ENCODE assay signal across 20 cellular contexts in the genomic region with DNA sequence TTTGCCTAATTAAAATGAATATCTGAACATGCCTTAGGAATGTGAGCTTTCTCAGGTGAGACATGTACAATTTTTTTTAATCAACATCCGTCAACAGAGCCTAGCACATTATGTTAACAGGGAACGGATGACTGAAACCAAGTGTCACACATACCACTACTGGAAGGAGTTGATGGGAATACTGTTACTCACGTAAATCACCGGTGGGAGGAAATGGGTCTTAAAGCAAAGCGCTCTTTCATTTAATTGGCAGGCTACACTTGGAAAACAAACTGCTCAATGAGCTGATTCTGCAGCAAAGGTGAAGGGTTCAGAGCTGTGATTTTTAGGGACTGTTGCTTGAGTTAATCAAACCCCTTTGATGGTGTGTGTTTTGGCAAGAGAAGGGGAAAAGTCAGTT. TPM values are rescaled to one million over a fixed set of nuclear protein-coding genes. Genes with fewer than 3 reads are reported as not detected.
DNase-seq lines count a peak whose midpoint lies in the region; ATAC-seq, FAIRE-seq and TF ChIP-seq lines count a peak whose summit lies in the region.
"Had no signal": no experiment of that assay in that cellular context is flagged by ENCODE, and none has a peak within 500 bp of the region (broad histone marks: within the 10 kb centered on the region; RNA-seq: fewer than 3 reads in every experiment).

No MANE protein-coding gene starts in this region.

- peak overlapping the region; percentile 81 for H3K27ac Mint-ChIP-seq in chondrocyte (ENCODE audit: unreplicated experiment)
- no peak overlapping the region for H3K27ac Mint-ChIP-seq in MCF 10A (ENCODE audit: low read depth, unreplicated experiment)
- H3K27ac Mint-ChIP-seq: CD4-positive, alpha-beta memory T cell had no signal

- TF ChIP-seq CTCF in chondrocyte (IDR thresholded peaks at IDR 0.05) = no peak
- no peak for TF ChIP-seq CTCF in MCF 10A (IDR thresholded peaks at IDR 0.05; ENCODE audit: unreplicated experiment)

- H3K4me3 Mint-ChIP-seq in chondrocyte (ENCODE audit: unreplicated experiment) (no peak overlapping the region), MCF 10A (ENCODE audit: unreplicated experiment) (no peak overlapping the region)
- H3K4me3 Mint-ChIP-seq: CD4-positive, alpha-beta memory T cell had no signal

- H3K27me3 Mint-ChIP-seq in chondrocyte (ENCODE audit: low read depth) (no peaks in the 10 kb centered on the region), MCF 10A (ENCODE audit: insufficient read depth, unreplicated experiment) (no peaks in the 10 kb centered on the region)
- H3K27me3 Mint-ChIP-seq: CD4-positive, alpha-beta memory T cell had no signal

- peaks cover 20% of the 10 kb centered on the region for H3K36me3 ChIP-seq in skeletal muscle satellite cell (ENCODE audit: insufficient read depth, low read length)
- H3K36me3 ChIP-seq: BLaER1 had no signal

- H3K4me1 ChIP-seq in skeletal muscle satellite cell (ENCODE audit: control insufficient read depth, insufficient read depth, low read length) = peaks cover 62% of the 10 kb centered on the region

- FAIRE-seq in G401.6 (lab: Jason Lieb, UNC) = peak; percentile 55
- FAIRE-seq: A549, GM12892 had no signal

- H3K9me3 Mint-ChIP-seq in chondrocyte (ENCODE audit: low read depth) = no peaks in the 10 kb centered on the region
- H3K9me3 Mint-ChIP-seq in MCF 10A (ENCODE audit: unreplicated experiment) = no peaks in the 10 kb centered on the region

- DNase-seq in chondrocyte (ENCODE audit: low spot score) = no peak
- DNase-seq in left kidney (ENCODE audit: low read depth, low spot score) = peak; percentile 86
- DNase-seq in MCF 10A (ENCODE audit: unreplicated experiment) = no peak
- DNase-seq: Calu3; CD4-positive, alpha-beta memory T cell; EL; H7; NCI-H187; NCI-H2107; NCI-H510A; NCI-H748 treated with DMSO at 0.1 percent for 48 hours; SIG-M5 had no signal

- H3K27me3 ChIP-seq in skeletal muscle satellite cell (ENCODE audit: control insufficient read depth, insufficient read depth, low read length) = no peaks in the 10 kb centered on the region
- H3K27me3 ChIP-seq: BLaER1 had no signal

- intact Hi-C loops in MCF 10A (cut with micrococcal nuclease) = no loop called here

- no TSS peak for BruUV-seq in MCF 10A (replicated peaks; lab: Mats Ljungman, UMichigan)

- peaks cover 47% of the 10 kb centered on the region for H3K4me1 Mint-ChIP-seq in chondrocyte (ENCODE audit: low read depth)
- no peaks in the 10 kb centered on the region for H3K4me1 Mint-ChIP-seq in MCF 10A (ENCODE audit: insufficient read depth, unreplicated experiment)

- H3K36me3 Mint-ChIP-seq in chondrocyte (ENCODE audit: low read depth) = no peaks in the 10 kb centered on the region
- peaks cover 8% of the 10 kb centered on the region for H3K36me3 Mint-ChIP-seq in MCF 10A (ENCODE audit: insufficient read depth, unreplicated experiment)

- H3K9me3 ChIP-seq in skeletal muscle satellite cell (replicated peaks; ENCODE audit: low read length) = no peaks in the 10 kb centered on the region
- H3K9me3 ChIP-seq: A549, BLaER1 had no signal

- no peak overlapping the region for H3K4me3 ChIP-seq in skeletal muscle satellite cell (ENCODE audit: low read length)
- H3K4me3 ChIP-seq: A549, BLaER1 had no signal

- CTCF ChIA-PET in MCF 10A (lab: Yijun Ruan, JAX) = interaction anchor here (0.6 kb wide), 1 partner anchor 176 kb away, joined by 4 read pairs; no protein-coding TSS in a partner anchor

- POLR2A ChIA-PET in MCF 10A (lab: Yijun Ruan, JAX) = no interaction called here

- H3K4me2 ChIP-seq in skeletal muscle satellite cell (ENCODE audit: low read length) = no peak overlapping the region
- H3K4me2 ChIP-seq: A549, BLaER1 had no signal

- no peak for ATAC-seq in HG03571 (IDR thresholded peaks at IDR 0.05; ENCODE audit: unreplicated experiment)
- no peak for ATAC-seq in GM21423 (IDR thresholded peaks at IDR 0.05; ENCODE audit: unreplicated experiment)
- ATAC-seq: A549, SK-N-SH treated with all-trans-retinoic acid at 6 μM for 48 hours had no signal

- H3K9ac ChIP-seq in skeletal muscle satellite cell (ENCODE audit: low read depth, low read length) = peak overlapping the region; percentile 23
- H3K9ac ChIP-seq: BLaER1 had no signal

RNA-seq across cellular contexts. Expression of a gene that starts 4.8 kb away (rescaled TPM):
- total RNA-seq in chondrocyte (15.3 to 18.6 TPM (median 18.1 TPM) in 3 replicates), MCF 10A (2022) (13.8 and 16.6 TPM in 2 replicates)
- 7.6 and 20.8 TPM in 2 replicates for total RNA-seq in skeletal muscle satellite cell (2012; rRNA removed)
- total RNA-seq: Calu3 had no signal
